In genomic region chr17:37609170-37610040, GRCh38 we compare ENCODE assay signal across 8 cellular contexts. TPM values are rescaled to one million over a fixed set of nuclear protein-coding genes. Genes with fewer than 3 reads are reported as not detected.
DNase-seq lines count a peak whose midpoint lies in the region; ATAC-seq, FAIRE-seq and TF ChIP-seq lines count a peak whose summit lies in the region.

Gene SYNRG (minus strand): TSS chr17:37609418. CDS start chr17:37609355, 63 bp downstream.

- H3K27me3 ChIP-seq in psoas muscle (ENCODE audit: insufficient read depth in 3 of 3, low read length in 2 of 3): no peaks in the 10 kb centered on the region

- in situ Hi-C loops in GM13976 (cut with MboI; ENCODE audit: low sequenced_read_pairs, unreplicated experiment): no loop called here

- 2% methylated on average over 49 to 60 of the region's 60 CpGs for WGBS in psoas muscle, 3 donors

- ATAC-seq in HG02884 (IDR thresholded peaks at IDR 0.05; ENCODE audit: unreplicated experiment) (peak; percentile 89), left ventricle myocardium superior (peak; percentile 100), psoas muscle (peak; percentile 99 to 100 (median 99))

- H3K27ac ChIP-seq in psoas muscle: peak within 1 kb of the TSS; percentile 96

- peak within 1 kb of the TSS; percentile 97 for H3K4me3 ChIP-seq in psoas muscle

- intact Hi-C loops in T-helper 1 cell treated with Interleukin-12 subunit alpha and Interleukin-12 subunit beta and Interleukin-4 antibody, amounts not matched to agents 30 ng/mL and 1 ng/mL, for 36 hours (cut with micrococcal nuclease): loop anchor here (1.0 to 10.0 kb wide), 11 partner anchors 29 to 1795 kb away; partner anchors contain the start of genes AATF, ACACA, DDX52 and DUSP14
- intact Hi-C loops in left ventricle myocardium superior (cut with micrococcal nuclease) (no loop called here), psoas muscle (cut with DNase I) (no loop called here)

- no peak for FAIRE-seq in urothelium cell line (lab: Jason Lieb, UNC)

- DNase-seq in GM13976 (ENCODE audit: low spot score) (peak; percentile 100), NCI-H146 treated with DMSO at 0.1 percent for 48 hours (lab: John Stamatoyannopoulos, UW; ENCODE audit: unreplicated experiment) (peak; percentile 91), amygdala (lab: John Stamatoyannopoulos, UW) (peak; percentile 58 to 98 (median 93)), left ventricle myocardium superior (peak; percentile 97), psoas muscle (peak; percentile 97), urothelium cell line (ENCODE audit: low spot score) (peak; percentile 99)

- TF ChIP-seq CTCF in GM13976 (IDR thresholded peaks at IDR 0.05; ENCODE audit: borderline replicate concordance, control extremely low read depth, extremely low read depth, insufficient read depth, missing control alignments) (no peak), psoas muscle (IDR thresholded peaks at IDR 0.05) (peak; percentile 22)

- no peaks in the 10 kb centered on the region for H3K9me3 ChIP-seq in psoas muscle

- H3K36me3 ChIP-seq in psoas muscle (ENCODE audit: insufficient read depth in 1 of 2, low read depth in 1 of 2): peaks cover 2 to 24% of the 10 kb centered on the region in 2 donors

- H3K4me1 ChIP-seq in psoas muscle: peaks cover 22% of the 10 kb centered on the region

RNA-seq across cellular contexts. Expression of gene SYNRG, which starts in this region (rescaled TPM):
- 127 and 131 TPM in 2 replicates for total RNA-seq in T-helper 1 cell treated with Interleukin-12 subunit alpha and Interleukin-12 subunit beta and Interleukin-4 antibody, amounts not matched to agents 30 ng/mL and 1 ng/mL, for 36 hours
- total RNA-seq in left ventricle myocardium superior (36.2 TPM), psoas muscle (10 to 100 TPM; 30.3 to 43.1 (median 36.6) TPM)
- polyA plus RNA-seq in psoas muscle: 10 to 100 TPM in 1 of 3 donors, 1 to 10 TPM in 2; 5.1 to 19.8 (median 5.2) TPM

Comparison
In these comparisons a context has a peak if more than half of its experiments do, and no peak if none do; other contexts are left out.
1. Peak in every context shown above with its lines: DNase-seq, ATAC-seq, H3K4me3 ChIP-seq and H3K27ac ChIP-seq.